ENCODE assay signal across 8 cellular contexts in the genomic region with DNA sequence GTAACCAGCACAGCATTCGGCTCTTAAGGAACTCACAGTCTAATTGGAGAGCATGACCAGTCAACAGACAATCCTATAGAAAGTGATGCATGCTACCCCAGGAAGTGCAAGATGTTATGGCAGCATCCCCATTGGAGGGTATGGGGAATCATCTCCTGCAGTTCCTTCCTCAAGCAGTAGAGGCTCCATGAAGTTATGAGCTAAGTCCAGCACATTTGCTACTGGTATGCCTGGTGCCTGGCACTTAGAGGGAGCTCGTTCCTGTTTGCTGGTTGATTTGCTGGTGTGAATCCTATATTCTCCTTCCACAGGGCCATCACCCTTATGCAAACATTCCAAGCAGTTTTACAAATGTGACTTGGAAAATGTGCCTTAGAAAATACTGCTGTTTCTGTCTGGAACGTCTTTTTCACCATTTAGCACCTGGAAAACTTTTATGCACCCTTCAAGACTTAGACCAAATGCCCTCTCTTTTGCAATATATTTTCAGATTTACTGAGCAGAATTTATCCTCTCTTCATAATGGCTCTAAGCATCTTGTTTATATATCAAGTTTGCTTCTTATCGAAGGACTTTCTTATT.
A peak's percentile ranks its signal among the peaks of the same experiment; 100 is the strongest.
DNase-seq lines count a peak whose midpoint lies in the region; ATAC-seq, FAIRE-seq and TF ChIP-seq lines count a peak whose summit lies in the region.

No MANE protein-coding gene starts in this region.

- H3K27ac ChIP-seq in naive thymus-derived CD4-positive, alpha-beta T cell (ENCODE audit: low read depth, low read length) = no peak overlapping the region
- no peak overlapping the region for H3K27ac ChIP-seq in gastroesophageal sphincter

- H3K27me3 Mint-ChIP-seq in HFFc6 (ENCODE audit: insufficient read depth) = no peaks in the 10 kb centered on the region
- H3K27me3 Mint-ChIP-seq in naive thymus-derived CD4-positive, alpha-beta T cell = peaks cover 12 to 59% (median 47%) of the 10 kb centered on the region in 5 donors

- DNase-seq in DMS53 (lab: John Stamatoyannopoulos, UW) = peak; percentile 75
- DNase-seq in HFFc6 = no peak
- DNase-seq in NCI-H524 (lab: John Stamatoyannopoulos, UW) = peak; percentile 47 to 80
- DNase-seq in bronchial epithelial cell (ENCODE audit: low read depth) = peak; percentile 62
- no peak for DNase-seq in naive thymus-derived CD4-positive, alpha-beta T cell
- no peak for DNase-seq in globus pallidus (ENCODE audit: low spot score)

- H3K36me3 Mint-ChIP-seq in HFFc6 (ENCODE audit: low read depth) = peaks cover 4% of the 10 kb centered on the region; the same call in 1 of the 2 replicates
- no peaks in the 10 kb centered on the region for H3K36me3 Mint-ChIP-seq in naive thymus-derived CD4-positive, alpha-beta T cell

- 27 to 47% methylated on average over 3 of the region's 4 CpGs for WGBS in gastroesophageal sphincter (ENCODE audit: low coverage in 1 of 2), 2 donors

- TF ChIP-seq EP300 in gastroesophageal sphincter (IDR thresholded peaks at IDR 0.05) = no peak

- no peak overlapping the region for H3K4me3 Mint-ChIP-seq in HFFc6
- H3K4me3 Mint-ChIP-seq in naive thymus-derived CD4-positive, alpha-beta T cell = no peak overlapping the region

- no peaks in the 10 kb centered on the region for H3K9me3 ChIP-seq in naive thymus-derived CD4-positive, alpha-beta T cell (ENCODE audit: control insufficient read depth in 2 of 3, low read length in 3 of 3)
- H3K9me3 ChIP-seq in gastroesophageal sphincter = no peaks in the 10 kb centered on the region

- peaks cover 37% of the 10 kb centered on the region for H3K9me3 Mint-ChIP-seq in HFFc6
- peaks cover 0 to 19% (median 4%) of the 10 kb centered on the region in 11 donors for H3K9me3 Mint-ChIP-seq in naive thymus-derived CD4-positive, alpha-beta T cell

- ATAC-seq in naive thymus-derived CD4-positive, alpha-beta T cell = peak; percentile 36
- ATAC-seq in gastroesophageal sphincter = no peak
- ATAC-seq in HG03439 (IDR thresholded peaks at IDR 0.05; ENCODE audit: unreplicated experiment) = no peak

- H3K27ac Mint-ChIP-seq in HFFc6 = no peak overlapping the region
- no peak overlapping the region for H3K27ac Mint-ChIP-seq in naive thymus-derived CD4-positive, alpha-beta T cell

- CTCF ChIA-PET in naive thymus-derived CD4-positive, alpha-beta T cell (lab: Charles Lee) = no interaction called here

- TF ChIP-seq CTCF in HFFc6 (IDR thresholded peaks at IDR 0.05) = 0 out of 2 replicates have a peak, but pooled peaks have one; percentile 10
- peak; percentile 64 for TF ChIP-seq CTCF in bronchial epithelial cell (IDR thresholded peaks at IDR 0.05; ENCODE audit: insufficient read depth, low read length, severe bottlenecking)
- peak in 1 of 4 experiments; percentile 38 for TF ChIP-seq CTCF in gastroesophageal sphincter (IDR thresholded peaks at IDR 0.05)

- intact Hi-C loops in naive thymus-derived CD4-positive, alpha-beta T cell (cut with micrococcal nuclease) = no loop called here

- TF ChIP-seq POLR2A in gastroesophageal sphincter (IDR thresholded peaks at IDR 0.05) = no peak

- POLR2A ChIA-PET in naive thymus-derived CD4-positive, alpha-beta T cell (lab: Charles Lee) = no interaction called here

- H3K36me3 ChIP-seq in bronchial epithelial cell (ENCODE audit: control insufficient read depth, insufficient read depth, low read length) (no peaks in the 10 kb centered on the region), gastroesophageal sphincter (no peaks in the 10 kb centered on the region)
- no peaks in the 10 kb centered on the region for H3K36me3 ChIP-seq in naive thymus-derived CD4-positive, alpha-beta T cell (ENCODE audit: control insufficient read depth in 2 of 3, insufficient read depth in 3 of 3, low read length in 3 of 3)

- FAIRE-seq in bronchial epithelial cell (lab: Jason Lieb, UNC) = no peak

- H3K4me3 ChIP-seq in bronchial epithelial cell (ENCODE audit: low read depth, low read length) (no peak overlapping the region), gastroesophageal sphincter (no peak overlapping the region)
- H3K4me3 ChIP-seq in naive thymus-derived CD4-positive, alpha-beta T cell (ENCODE audit: low read length) = no peak overlapping the region

- no peaks in the 10 kb centered on the region for H3K4me1 Mint-ChIP-seq in HFFc6 (ENCODE audit: low read depth)
- no peaks in the 10 kb centered on the region for H3K4me1 Mint-ChIP-seq in naive thymus-derived CD4-positive, alpha-beta T cell

- H3K4me1 ChIP-seq in naive thymus-derived CD4-positive, alpha-beta T cell (ENCODE audit: control insufficient read depth in 2 of 2, insufficient read depth in 2 of 2, low read length in 2 of 2) = no peaks in the 10 kb centered on the region
- no peaks in the 10 kb centered on the region for H3K4me1 ChIP-seq in gastroesophageal sphincter

- H3K27me3 ChIP-seq in bronchial epithelial cell (ENCODE audit: control insufficient read depth, insufficient read depth, low read length) (no peaks in the 10 kb centered on the region), gastroesophageal sphincter (no peaks in the 10 kb centered on the region)
- H3K27me3 ChIP-seq in naive thymus-derived CD4-positive, alpha-beta T cell (ENCODE audit: control insufficient read depth in 2 of 2, insufficient read depth in 2 of 2, low read length in 2 of 2) = peaks cover 0 to 3% of the 10 kb centered on the region in 2 donors

Comparison
In these comparisons a context has a peak if more than half of its experiments do, and no peak if none do; other contexts are left out.
1. DNase-seq: peak in DMS53 (single experiment), NCI-H524 (2 of 2) and bronchial epithelial cell (single experiment); none in HFFc6 (single experiment), naive thymus-derived CD4-positive, alpha-beta T cell (0 of 9) and globus pallidus (single experiment).